25 cellular contexts compared by ENCODE assay signal in the genomic region with DNA sequence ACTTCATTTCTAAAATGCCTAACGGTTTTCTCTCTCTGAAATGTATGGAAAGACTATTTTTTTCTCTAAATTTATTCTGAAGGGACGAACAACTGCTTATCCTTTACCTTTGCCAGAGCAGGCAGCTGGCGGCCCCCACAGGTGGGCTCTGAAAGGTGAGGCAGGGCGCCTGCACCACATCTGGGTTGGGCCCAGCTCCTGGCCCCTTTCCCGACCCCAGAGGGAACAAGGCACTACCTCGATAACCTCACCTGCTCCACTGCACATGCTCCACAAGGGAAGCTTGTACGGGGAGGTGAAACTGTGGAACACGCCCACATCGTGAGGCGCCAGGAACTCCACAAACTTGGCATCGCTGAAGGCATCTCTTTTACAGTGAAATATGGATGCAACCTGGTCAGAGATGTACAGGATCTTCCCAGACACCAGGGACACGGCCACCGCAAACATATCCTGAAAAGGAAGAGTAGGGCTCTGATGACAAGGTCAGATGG.
"Had no signal": no experiment of that assay in that cellular context is flagged by ENCODE, and none has a peak within 500 bp of the region (broad histone marks: within the 10 kb centered on the region; RNA-seq: fewer than 3 reads in every experiment).

No MANE protein-coding gene starts in this region.

- DNase-seq: cerebellar nuclear complex; cortex of kidney; effector memory CD8-positive, alpha-beta T cell; erythroblast; esophagus squamous epithelium; foreskin melanocyte; hypothalamus; immature natural killer cell; islet precursor cell; mesendoderm; nucleus accumbens; ovary; retina; stimulated activated CD4-positive, alpha-beta T cell treated with anti-CD3 and anti-CD28 coated beads, Interleukin-12 subunit alpha, Interleukin-12 subunit beta, amount 100 ng/mL, for 4 hours; stimulated activated CD4-positive, alpha-beta T cell treated with anti-CD3 and anti-CD28 coated beads, Interleukin-1b, Interleukin-23, amount 100 ng/mL, for 48 hours; stimulated activated CD4-positive, alpha-beta T cell treated with anti-CD3 and anti-CD28 coated beads, Interleukin-4, amount 100 ng/mL, for 1 hour; stimulated activated CD8-positive, alpha-beta memory T cell treated with anti-CD3 and anti-CD28 coated beads, Interleukin-4, amount 100 ng/mL, for 48 hours; stimulated activated naive CD4-positive, alpha-beta T cell; stimulated activated naive CD8-positive, alpha-beta T cell treated with anti-CD3 and anti-CD28 coated beads, Interleukin-15, amount 100 ng/mL, for 72 hours; thyroid gland had no signal

- H3K9me3 ChIP-seq: esophagus squamous epithelium, ovary, right lobe of liver, thyroid gland had no signal

- H3K4me1 Mint-ChIP-seq: immature natural killer cell; stimulated activated naive CD8-positive, alpha-beta T cell treated with anti-CD3 and anti-CD28 coated beads, Interleukin-15, amount 100 ng/mL, for 72 hours had no signal

- H3K27ac Mint-ChIP-seq: effector memory CD8-positive, alpha-beta T cell; nephron had no signal

- H3K27me3 Mint-ChIP-seq: effector memory CD8-positive, alpha-beta T cell; stimulated activated naive CD8-positive, alpha-beta T cell treated with anti-CD3 and anti-CD28 coated beads, Interleukin-15, amount 100 ng/mL, for 72 hours; type B pancreatic cell had no signal

- H3K9me3 Mint-ChIP-seq: effector memory CD8-positive, alpha-beta T cell; immature natural killer cell; nephron; stimulated activated naive CD8-positive, alpha-beta T cell treated with anti-CD3 and anti-CD28 coated beads, Interleukin-15, amount 100 ng/mL, for 72 hours; type B pancreatic cell had no signal

- H3K4me1 ChIP-seq: thyroid gland had no signal

- H3K27ac ChIP-seq: esophagus squamous epithelium, ovary, right lobe of liver, thyroid gland had no signal

- H3K4me3 ChIP-seq: esophagus squamous epithelium, ovary, right lobe of liver, smooth muscle cell, thyroid gland had no signal

- ATAC-seq: effector memory CD8-positive, alpha-beta T cell; right lobe of liver; stimulated activated naive CD8-positive, alpha-beta T cell treated with anti-CD3 and anti-CD28 coated beads, Interleukin-15, amount 100 ng/mL, for 72 hours had no signal

- H3K27me3 ChIP-seq: esophagus squamous epithelium, ovary, right lobe of liver, thyroid gland had no signal

- H3K4me3 Mint-ChIP-seq: effector memory CD8-positive, alpha-beta T cell; immature natural killer cell; nephron; stimulated activated naive CD8-positive, alpha-beta T cell treated with anti-CD3 and anti-CD28 coated beads, Interleukin-15, amount 100 ng/mL, for 72 hours had no signal

- FAIRE-seq: endometrium had no signal

- H3K36me3 ChIP-seq: ovary had no signal
